ENCODE assay signal across 8 cellular contexts in genomic region chr14:49619730-49620129, GRCh38. TPM values are rescaled to one million over a fixed set of nuclear protein-coding genes. Genes with fewer than 3 reads are reported as not detected.
DNase-seq lines count a peak whose midpoint lies in the region; ATAC-seq, FAIRE-seq and TF ChIP-seq lines count a peak whose summit lies in the region.

No MANE protein-coding gene starts in this region.

- peak overlapping the region; percentile 100 for H3K9ac ChIP-seq in adipocyte (ENCODE audit: low read length)

- H3K27me3 ChIP-seq in adipocyte (replicated peaks; ENCODE audit: control insufficient read depth, insufficient read depth, low read length) (no peaks in the 10 kb centered on the region), left lung (no peaks in the 10 kb centered on the region), thymus (ENCODE audit: control insufficient read depth, insufficient read depth) (no peaks in the 10 kb centered on the region)

- peak overlapping the region; percentile 97 for H3K4me3 Mint-ChIP-seq in activated CD4-positive, alpha-beta T cell treated with anti-CD3 and anti-CD28 coated beads, Interleukin-2, amount 10 ng/mL, durations not matched to agents 7 days and 5 days

- H3K36me3 Mint-ChIP-seq in activated CD4-positive, alpha-beta T cell treated with anti-CD3 and anti-CD28 coated beads, Interleukin-2, amount 10 ng/mL, durations not matched to agents 7 days and 5 days (ENCODE audit: low read depth) = peaks cover 67% of the 10 kb centered on the region

- 5% methylated on average over 11 of the region's 11 CpGs for WGBS in thymus

- CTCF ChIA-PET in activated CD4-positive, alpha-beta T cell treated with anti-CD3 and anti-CD28 coated beads, Interleukin-2, amount 10 ng/mL, durations not matched to agents 7 days and 5 days (lab: Charles Lee) = interaction anchor here (0.6 to 6.8 kb wide), 12 partner anchors 10 to 506 kb away, joined by 3 to 67 read pairs (median 8); partner anchors contain the start of genes DNAAF2, KLHDC2, LRR1 and NEMF

- no peak for TF ChIP-seq CTCF in left lung (IDR thresholded peaks at IDR 0.05)

- H3K4me3 ChIP-seq in adipocyte (ENCODE audit: low read length) (peak overlapping the region; percentile 99), left lung (peak overlapping the region; percentile 95 to 99), thymus (ENCODE audit: low read length) (peak overlapping the region; percentile 96)

- H3K27ac Mint-ChIP-seq in activated CD4-positive, alpha-beta T cell treated with anti-CD3 and anti-CD28 coated beads, Interleukin-2, amount 10 ng/mL, durations not matched to agents 7 days and 5 days = peak overlapping the region; percentile 97

- H3K36me3 ChIP-seq in adipocyte (ENCODE audit: control insufficient read depth, insufficient read depth, low read length, severe bottlenecking) (peaks cover 23% of the 10 kb centered on the region), left lung (peaks cover 0 to 31% of the 10 kb centered on the region in 2 donors), thymus (ENCODE audit: control insufficient read depth, insufficient read depth) (peaks cover 23% of the 10 kb centered on the region)

- FAIRE-seq in GM19239 (lab: Jason Lieb, UNC) = no peak

- H3K9me3 Mint-ChIP-seq in activated CD4-positive, alpha-beta T cell treated with anti-CD3 and anti-CD28 coated beads, Interleukin-2, amount 10 ng/mL, durations not matched to agents 7 days and 5 days = no peaks in the 10 kb centered on the region

- peaks cover 46% of the 10 kb centered on the region for H3K4me1 Mint-ChIP-seq in activated CD4-positive, alpha-beta T cell treated with anti-CD3 and anti-CD28 coated beads, Interleukin-2, amount 10 ng/mL, durations not matched to agents 7 days and 5 days

- H3K9me3 ChIP-seq in adipocyte (ENCODE audit: control insufficient read depth, low read length) = no peaks in the 10 kb centered on the region
- H3K9me3 ChIP-seq in left lung = no peaks in the 10 kb centered on the region
- no peaks in the 10 kb centered on the region for H3K9me3 ChIP-seq in thymus (ENCODE audit: control insufficient read depth)

- intact Hi-C loops in left lung (cut with DNase I) = no loop called here

- ATAC-seq in left lung = no peak
- no peak for ATAC-seq in HG03520 (IDR thresholded peaks at IDR 0.05; ENCODE audit: unreplicated experiment)

- no peak for DNase-seq in activated CD4-positive, alpha-beta T cell treated with anti-CD3 and anti-CD28 coated beads, Interleukin-2, amount 10 ng/mL, durations not matched to agents 7 days and 5 days
- DNase-seq in activated CD4-positive, alpha-beta T cell treated with anti-CD3 and anti-CD28 coated beads, Interleukin-2, amount 50 U/mL, for 4 hours = no peak
- DNase-seq in adipocyte (ENCODE audit: low read depth) (peak; percentile 36), left lung (no peak), NCI-H146 (lab: John Stamatoyannopoulos, UW) (no peak), GM19239 (ENCODE audit: insufficient read length, low spot score) (no peak)

- POLR2A ChIA-PET in activated CD4-positive, alpha-beta T cell treated with anti-CD3 and anti-CD28 coated beads, Interleukin-2, amount 10 ng/mL, durations not matched to agents 7 days and 5 days (lab: Charles Lee) = interaction anchor here (0.6 to 2.0 kb wide), 9 partner anchors 10 to 442 kb away, joined by 3 to 18 read pairs (median 3); partner anchors contain the start of genes DNAAF2, LRR1 and RPS29

- H3K27me3 Mint-ChIP-seq in activated CD4-positive, alpha-beta T cell treated with anti-CD3 and anti-CD28 coated beads, Interleukin-2, amount 10 ng/mL, durations not matched to agents 7 days and 5 days = no peaks in the 10 kb centered on the region

- H3K27ac ChIP-seq in left lung = peak overlapping the region; percentile 95 to 98
- H3K27ac ChIP-seq in thymus (ENCODE audit: low read depth) = peak overlapping the region; percentile 100

- peaks cover 51% of the 10 kb centered on the region for H3K4me1 ChIP-seq in adipocyte (ENCODE audit: control insufficient read depth, insufficient read depth, low read length)
- H3K4me1 ChIP-seq in left lung = peaks cover 27 to 56% of the 10 kb centered on the region in 2 donors
- H3K4me1 ChIP-seq in thymus (ENCODE audit: control insufficient read depth, insufficient read depth, low read length) = peaks cover 16% of the 10 kb centered on the region

RNA-seq across cellular contexts. Expression of gene RPL36AL, which starts 0.7 kb away (rescaled TPM):
- 100 to 1,000 TPM; 249 to 262 TPM for total RNA-seq in activated CD4-positive, alpha-beta T cell treated with anti-CD3 and anti-CD28 coated beads, Interleukin-2, amount 10 ng/mL, durations not matched to agents 7 days and 5 days
- total RNA-seq in left lung = 100 to 1,000 TPM; 111 to 137 TPM
- 619 TPM for polyA plus RNA-seq in thymus

RNA-seq across cellular contexts. Expression of gene MGAT2, which starts 0.9 kb away (rescaled TPM):
- total RNA-seq in activated CD4-positive, alpha-beta T cell treated with anti-CD3 and anti-CD28 coated beads, Interleukin-2, amount 10 ng/mL, durations not matched to agents 7 days and 5 days = 10 to 100 TPM; 53.1 to 57.3 TPM
- total RNA-seq in left lung = 10 to 100 TPM; 35.3 to 47.2 TPM
- 29.9 TPM for polyA plus RNA-seq in thymus

RNA-seq across cellular contexts. Expression of gene DNAAF2, which starts 15.3 kb away (rescaled TPM):
- 1 to 10 TPM; 5.1 to 5.2 TPM for total RNA-seq in activated CD4-positive, alpha-beta T cell treated with anti-CD3 and anti-CD28 coated beads, Interleukin-2, amount 10 ng/mL, durations not matched to agents 7 days and 5 days
- 1 to 10 TPM; 5.4 to 6.8 TPM for total RNA-seq in left lung
- polyA plus RNA-seq in thymus = 9.0 TPM

RNA-seq across cellular contexts. Expression of gene LRR1, which starts 21.0 kb away (rescaled TPM):
- total RNA-seq in activated CD4-positive, alpha-beta T cell treated with anti-CD3 and anti-CD28 coated beads, Interleukin-2, amount 10 ng/mL, durations not matched to agents 7 days and 5 days = 10 to 100 TPM; 45.5 to 53.2 TPM
- 10 to 100 TPM; 10.1 to 14.6 TPM for total RNA-seq in left lung
- 17.0 TPM for polyA plus RNA-seq in thymus

RNA-seq across cellular contexts. Expression of gene RPS29, which starts 33.5 kb away (rescaled TPM):
- 1,000 to 10,000 TPM in 1 of 2 experiments, 100 to 1,000 TPM in 1; 860 to 1,679 TPM for total RNA-seq in activated CD4-positive, alpha-beta T cell treated with anti-CD3 and anti-CD28 coated beads, Interleukin-2, amount 10 ng/mL, durations not matched to agents 7 days and 5 days
- total RNA-seq in left lung = 1,000 to 10,000 TPM; 1,178 to 1,228 TPM
- polyA plus RNA-seq in thymus = 5,388 TPM
